18 cellular contexts compared by ENCODE assay signal in the genomic region with DNA sequence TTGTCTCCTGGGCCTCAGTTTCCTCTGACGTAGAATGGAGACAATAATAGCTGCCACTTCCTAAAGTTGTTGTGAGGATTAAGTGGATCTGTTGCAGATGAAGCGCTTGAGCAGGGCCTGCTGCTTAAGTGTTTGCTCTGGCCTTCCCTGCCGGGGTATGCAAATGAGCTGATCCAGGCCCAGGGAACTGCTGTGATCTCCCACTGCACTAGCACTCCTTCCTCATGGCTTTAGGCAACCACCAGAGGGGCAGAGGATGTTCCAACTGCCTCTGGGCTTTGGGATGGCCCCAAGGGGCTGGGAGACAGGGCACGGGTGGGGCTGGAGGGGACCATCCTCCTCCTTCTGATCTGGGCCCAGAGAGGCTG. TPM values are rescaled to one million over a fixed set of nuclear protein-coding genes. Genes with fewer than 3 reads are reported as not detected.
A peak's percentile ranks its signal among the peaks of the same experiment; 100 is the strongest.
DNase-seq lines count a peak whose midpoint lies in the region; TF ChIP-seq lines count a peak whose summit lies in the region.
"Had no signal": no experiment of that assay in that cellular context is flagged by ENCODE, and none has a peak within 500 bp of the region (broad histone marks: within the 10 kb centered on the region; RNA-seq: fewer than 3 reads in every experiment).

No MANE protein-coding gene starts in this region.

- H3K36me3 ChIP-seq in neural cell (ENCODE audit: insufficient read depth, low read length): peaks cover 18% of the 10 kb centered on the region
- no peaks in the 10 kb centered on the region for H3K36me3 ChIP-seq in esophagus muscularis mucosa
- H3K36me3 ChIP-seq: colonic mucosa, HAP-1, tibial artery had no signal

- peaks cover under 1 to 3% (median 3%) of the 10 kb centered on the region in 4 donors for H3K4me1 ChIP-seq in esophagus muscularis mucosa
- H3K4me1 ChIP-seq: colonic mucosa, HAP-1 had no signal

- H3K27ac ChIP-seq in neural cell (ENCODE audit: low read length): no peak overlapping the region
- H3K27ac ChIP-seq in esophagus muscularis mucosa (replicated peaks in 1 of 4): no peak overlapping the region
- H3K27ac ChIP-seq: 22Rv1, C4-2B, colonic mucosa, SK-N-MC, tibial artery had no signal

- H3F3A ChIP-seq in neural cell (ENCODE audit: insufficient read depth, low read length, poor library complexity, severe bottlenecking): no peaks in the 10 kb centered on the region

- TF ChIP-seq EP300 in neural cell (conservative IDR thresholded peaks at IDR 0.05; ENCODE audit: poor library complexity, severe bottlenecking) (no peak), esophagus muscularis mucosa (IDR thresholded peaks at IDR 0.05) (no peak)

- no peak overlapping the region for H2AFZ ChIP-seq in neural cell (ENCODE audit: low read depth, low read length)

- H3K27me3 Mint-ChIP-seq in activated T-helper 1 cell treated with anti-CD3 and anti-CD28 coated beads, Interleukin-12 subunit alpha, Interleukin-12 subunit beta, Interleukin-2, Interleukin-4 antibody, amounts not matched to agents 30 ng/mL and 10 ng/mL and 1 ng/mL, durations not matched to agents 14 hours and 24 hours and 36 hours (ENCODE audit: insufficient read depth): peaks cover 20% of the 10 kb centered on the region

- intact Hi-C loops in activated T-helper 1 cell treated with anti-CD3 and anti-CD28 coated beads, Interleukin-12 subunit alpha, Interleukin-12 subunit beta, Interleukin-2, Interleukin-4 antibody, amounts not matched to agents 30 ng/mL and 10 ng/mL and 1 ng/mL, durations not matched to agents 14 hours and 24 hours and 36 hours (cut with micrococcal nuclease): loop anchor here (10.0 kb wide), 1 partner anchor 196 kb away; a partner anchor contains a TSS
- intact Hi-C loops in esophagus muscularis mucosa (cut with DNase I): no loop called here

- TF ChIP-seq CTCF in neural cell (IDR thresholded peaks at IDR 0.05; ENCODE audit: poor library complexity, severe bottlenecking) (no peak), esophagus muscularis mucosa (IDR thresholded peaks at IDR 0.05) (no peak)

- no peak overlapping the region for H3K4me2 ChIP-seq in neural cell (ENCODE audit: low read length)

- H3K9me3 ChIP-seq in neural cell (ENCODE audit: low read length): no peaks in the 10 kb centered on the region
- no peaks in the 10 kb centered on the region for H3K9me3 ChIP-seq in esophagus muscularis mucosa
- H3K9me3 ChIP-seq: colonic mucosa, HAP-1, mucosa of descending colon, tibial artery had no signal

- peak; percentile 52 for DNase-seq in DMS 273 (lab: John Stamatoyannopoulos, UW; ENCODE audit: unreplicated experiment)
- DNase-seq in DMS 273 treated with DMSO at 0.1 percent for 48 hours (lab: John Stamatoyannopoulos, UW): no peak
- peak; percentile 28 for DNase-seq in NCI-H2029 treated with DMSO at 0.1 percent for 48 hours (lab: John Stamatoyannopoulos, UW)
- DNase-seq in activated T-helper 1 cell treated with anti-CD3 and anti-CD28 coated beads, Interleukin-12 subunit alpha, Interleukin-12 subunit beta, Interleukin-2, Interleukin-4 antibody, amounts not matched to agents 30 ng/mL and 10 ng/mL and 1 ng/mL, durations not matched to agents 14 hours and 24 hours and 36 hours (ENCODE audit: low spot score): no peak
- no peak for DNase-seq in esophagus muscularis mucosa (ENCODE audit: extremely low spot score)
- DNase-seq in NAMALWA (ENCODE audit: low spot score): no peak
- DNase-seq in NK-92 (lab: John Stamatoyannopoulos, UW; ENCODE audit: unreplicated experiment): no peak
- DNase-seq: activated effector memory CD4-positive, alpha-beta T cell treated with Interleukin-2 at 50 U/mL for 16 hours; colonic mucosa; mucosa of descending colon; NCI-H2081 treated with DMSO at 0.1 percent for 48 hours; stimulated activated CD4-positive, alpha-beta T cell treated with anti-CD3 and anti-CD28 coated beads, Interleukin-4, amount 100 ng/mL, for 24 hours; tibial artery had no signal

- no peaks in the 10 kb centered on the region for H3K9me2 ChIP-seq in neural cell (ENCODE audit: insufficient read depth, low read length)

- WGBS in esophagus muscularis mucosa: 86% methylated on average over 3 of the region's 4 CpGs

- H3K4me3 ChIP-seq in neural cell (ENCODE audit: low read length) (peak overlapping the region; percentile 49), esophagus muscularis mucosa (no peak overlapping the region)
- H3K4me3 ChIP-seq: colonic mucosa, HAP-1, mucosa of descending colon, SK-N-MC, tibial artery had no signal

- H3K27me3 ChIP-seq in neural cell (ENCODE audit: insufficient read depth, low read depth, low read length) (no peaks in the 10 kb centered on the region), esophagus muscularis mucosa (peaks cover 0 to 14% (median 1%) of the 10 kb centered on the region in 4 donors)

- peaks cover 78% of the 10 kb centered on the region for H4K20me1 ChIP-seq in neural cell (ENCODE audit: insufficient read depth)

- peak overlapping the region; percentile 23 for H3K27ac Mint-ChIP-seq in activated T-helper 1 cell treated with anti-CD3 and anti-CD28 coated beads, Interleukin-12 subunit alpha, Interleukin-12 subunit beta, Interleukin-2, Interleukin-4 antibody, amounts not matched to agents 30 ng/mL and 10 ng/mL and 1 ng/mL, durations not matched to agents 14 hours and 24 hours and 36 hours

- H3K4me1 Mint-ChIP-seq in activated T-helper 1 cell treated with anti-CD3 and anti-CD28 coated beads, Interleukin-12 subunit alpha, Interleukin-12 subunit beta, Interleukin-2, Interleukin-4 antibody, amounts not matched to agents 30 ng/mL and 10 ng/mL and 1 ng/mL, durations not matched to agents 14 hours and 24 hours and 36 hours (ENCODE audit: low read depth): peaks cover 24% of the 10 kb centered on the region

- no peak overlapping the region for H3K9ac ChIP-seq in neural cell (ENCODE audit: low read length)

- TF ChIP-seq RAD21 in neural cell (conservative IDR thresholded peaks at IDR 0.05): no peak

- TF ChIP-seq POLR2A in esophagus muscularis mucosa (IDR thresholded peaks at IDR 0.05; ENCODE audit: low read depth): no peak

- H3K79me2 ChIP-seq in neural cell (replicated peaks; ENCODE audit: insufficient read depth, low read length): peaks cover 94% of the 10 kb centered on the region

- no peaks in the 10 kb centered on the region for H3K9me3 Mint-ChIP-seq in activated T-helper 1 cell treated with anti-CD3 and anti-CD28 coated beads, Interleukin-12 subunit alpha, Interleukin-12 subunit beta, Interleukin-2, Interleukin-4 antibody, amounts not matched to agents 30 ng/mL and 10 ng/mL and 1 ng/mL, durations not matched to agents 14 hours and 24 hours and 36 hours

- no peak overlapping the region for H3K4me3 Mint-ChIP-seq in activated T-helper 1 cell treated with anti-CD3 and anti-CD28 coated beads, Interleukin-12 subunit alpha, Interleukin-12 subunit beta, Interleukin-2, Interleukin-4 antibody, amounts not matched to agents 30 ng/mL and 10 ng/mL and 1 ng/mL, durations not matched to agents 14 hours and 24 hours and 36 hours

- no peaks in the 10 kb centered on the region for H3K36me3 Mint-ChIP-seq in activated T-helper 1 cell treated with anti-CD3 and anti-CD28 coated beads, Interleukin-12 subunit alpha, Interleukin-12 subunit beta, Interleukin-2, Interleukin-4 antibody, amounts not matched to agents 30 ng/mL and 10 ng/mL and 1 ng/mL, durations not matched to agents 14 hours and 24 hours and 36 hours (ENCODE audit: low read depth)

TF ChIP-seq in neural cell, 6 proteins besides CTCF, POLR2A, EP300 and RAD21:
- TF ChIP-seq EZH2 (IDR thresholded peaks at IDR 0.05; ENCODE audit: borderline replicate concordance, insufficient read depth, low read length, poor library complexity, severe bottlenecking): no peak

RNA-seq across cellular contexts. Expression of a gene that starts 6.2 kb away (rescaled TPM):
- total RNA-seq in activated T-helper 1 cell treated with anti-CD3 and anti-CD28 coated beads, Interleukin-12 subunit alpha, Interleukin-12 subunit beta, Interleukin-2, Interleukin-4 antibody, amounts not matched to agents 30 ng/mL and 10 ng/mL and 1 ng/mL, durations not matched to agents 14 hours and 24 hours and 36 hours: 0.73 and 0.80 TPM in 2 replicates
- polyA plus RNA-seq in neural cell: 18.2 and 27.4 TPM in 2 replicates
- 65.5 and 69.1 TPM in 2 replicates for polyA minus RNA-seq in neural cell
- total RNA-seq in esophagus muscularis mucosa: under 1 TPM; under 0.01 to 0.78 (median 0.17) TPM

Comparison
In these comparisons a context has a peak if more than half of its experiments do, and no peak if none do; other contexts are left out.
1. DNase-seq: peak in DMS 273 (single experiment) and NCI-H2029 treated with DMSO at 0.1 percent for 48 hours (single experiment); none in DMS 273 treated with DMSO at 0.1 percent for 48 hours (single experiment), activated T-helper 1 cell treated with anti-CD3 and anti-CD28 coated beads, Interleukin-12 subunit alpha, Interleukin-12 subunit beta, Interleukin-2, Interleukin-4 antibody, amounts not matched to agents 30 ng/mL and 10 ng/mL and 1 ng/mL, durations not matched to agents 14 hours and 24 hours and 36 hours (single experiment), esophagus muscularis mucosa (single experiment), NAMALWA (single experiment) and NK-92 (single experiment).